ENCODE assay signal across 1 cellular context in genomic region chr19:12681074-12681987, GRCh38.
TF ChIP-seq lines count a peak whose summit lies in the region.

Gene DHPS (minus strand): TSS chr19:12681880. CDS start chr19:12681766, 114 bp downstream.

TF ChIP-seq in WTC11, 78 proteins besides CTCF, POLR2A, EP300 and RAD21 (continued from another document and continues in another):
- 0 out of 2 replicates have a peak, but pooled peaks have one; percentile 19 for TF ChIP-seq ATF2 (CRISPR knock-in tag; IDR thresholded peaks at IDR 0.05; ENCODE audit: borderline replicate concordance, low read depth)
- TF ChIP-seq CBFB (CRISPR knock-in tag; IDR thresholded peaks at IDR 0.05; ENCODE audit: low read depth) = no peak
- no peak for TF ChIP-seq TCF7 (CRISPR knock-in tag; IDR thresholded peaks at IDR 0.05; ENCODE audit: low read depth)
- TF ChIP-seq NR1H2 (CRISPR knock-in tag; IDR thresholded peaks at IDR 0.05) = no peak
- TF ChIP-seq ETV6 (CRISPR knock-in tag; IDR thresholded peaks at IDR 0.05) = peak; percentile 62; the same call in 1 of the 2 replicates
- TF ChIP-seq ZNF232 (CRISPR knock-in tag; IDR thresholded peaks at IDR 0.05) = no peak
- 0 out of 2 replicates have a peak, but pooled peaks have one; percentile 18 for TF ChIP-seq NFE2L1 (CRISPR knock-in tag; IDR thresholded peaks at IDR 0.05)
- TF ChIP-seq CREB1 (CRISPR knock-in tag; IDR thresholded peaks at IDR 0.05) = no peak
- peak; percentile 74; the same call in 1 of the 2 replicates for TF ChIP-seq NFATC4 (CRISPR knock-in tag; IDR thresholded peaks at IDR 0.05)
- TF ChIP-seq ZNF263 (CRISPR knock-in tag; IDR thresholded peaks at IDR 0.05; ENCODE audit: low read depth) = no peak
- no peak for TF ChIP-seq NR2C2 (CRISPR knock-in tag; IDR thresholded peaks at IDR 0.05)
- TF ChIP-seq ARID4B (CRISPR knock-in tag; IDR thresholded peaks at IDR 0.05; ENCODE audit: borderline replicate concordance) = peak; percentile 68; the same call in 1 of the 2 replicates
- TF ChIP-seq FOXP4 (CRISPR knock-in tag; IDR thresholded peaks at IDR 0.05) = peak; percentile 91
- TF ChIP-seq ZNF281 (CRISPR knock-in tag; IDR thresholded peaks at IDR 0.05) = no peak
- TF ChIP-seq ZNF425 (CRISPR knock-in tag; conservative IDR thresholded peaks at IDR 0.05) = no peak
- no peak for TF ChIP-seq MXD4 (CRISPR knock-in tag; IDR thresholded peaks at IDR 0.05; ENCODE audit: borderline replicate concordance)
- TF ChIP-seq ZNF532 (CRISPR knock-in tag; IDR thresholded peaks at IDR 0.05; ENCODE audit: borderline replicate concordance) = no peak
- TF ChIP-seq GABPB1 (CRISPR knock-in tag; IDR thresholded peaks at IDR 0.05) = no peak
- TF ChIP-seq NR3C1 (CRISPR knock-in tag; conservative IDR thresholded peaks at IDR 0.05; ENCODE audit: low read depth) = no peak
- no peak for TF ChIP-seq IRF1 (CRISPR knock-in tag; IDR thresholded peaks at IDR 0.05)
- TF ChIP-seq ZBTB43 (CRISPR knock-in tag; IDR thresholded peaks at IDR 0.05) = no peak
- no peak for TF ChIP-seq ATF3 (CRISPR knock-in tag; conservative IDR thresholded peaks at IDR 0.05)
- no peak for TF ChIP-seq MYBL2 (CRISPR knock-in tag; IDR thresholded peaks at IDR 0.05)
- TF ChIP-seq KAT7 (CRISPR knock-in tag; IDR thresholded peaks at IDR 0.05; ENCODE audit: borderline replicate concordance) = 0 out of 2 replicates have a peak, but pooled peaks have one; percentile 68
- no peak for TF ChIP-seq E2F4 (CRISPR knock-in tag; IDR thresholded peaks at IDR 0.05; ENCODE audit: borderline replicate concordance, low read depth)
- no peak for TF ChIP-seq ZNF121 (CRISPR knock-in tag; IDR thresholded peaks at IDR 0.05)
- TF ChIP-seq RORB (CRISPR knock-in tag; IDR thresholded peaks at IDR 0.05) = no peak
- TF ChIP-seq FOXJ3 (CRISPR knock-in tag; IDR thresholded peaks at IDR 0.05; ENCODE audit: borderline replicate concordance) = no peak
- TF ChIP-seq ZNF317 (CRISPR knock-in tag; IDR thresholded peaks at IDR 0.05; ENCODE audit: borderline replicate concordance, low read depth) = 0 out of 2 replicates have a peak, but pooled peaks have one; percentile 18
- TF ChIP-seq GRHL2 (CRISPR knock-in tag; IDR thresholded peaks at IDR 0.05; ENCODE audit: insufficient replicate concordance, severe bottlenecking) = no peak
- TF ChIP-seq RELA (CRISPR knock-in tag; IDR thresholded peaks at IDR 0.05; ENCODE audit: borderline replicate concordance) = no peak
- peak; percentile 62; the same call in 1 of the 2 replicates for TF ChIP-seq JUN (CRISPR knock-in tag; IDR thresholded peaks at IDR 0.05)
- TF ChIP-seq ZNF396 (CRISPR knock-in tag; IDR thresholded peaks at IDR 0.05; ENCODE audit: borderline replicate concordance) = no peak
- TF ChIP-seq ELF4 (CRISPR knock-in tag; IDR thresholded peaks at IDR 0.05; ENCODE audit: low read depth) = no peak
